Comparison of ENCODE assay signal across 8 cellular contexts in genomic region chr20:21513181-21513663, GRCh38.
DNase-seq lines count a peak whose midpoint lies in the region; ATAC-seq lines count a peak whose summit lies in the region.

No MANE protein-coding gene starts in this region.

- DNase-seq in D341Med (ENCODE audit: low spot score), result peak; percentile 43
- peak; percentile 38 for DNase-seq in HuH-7.5 (ENCODE audit: low spot score)
- peak; percentile 55 for DNase-seq in ecto neural progenitor cell (ENCODE audit: low spot score)
- peak; percentile 45 for DNase-seq in putamen (ENCODE audit: low spot score)
- no peak for DNase-seq in OCI-M1 (lab: John Stamatoyannopoulos, UW)
- DNase-seq in stimulated activated CD4-positive, alpha-beta T cell treated with anti-CD3 and anti-CD28 coated beads, Interleukin-4, amount 100 ng/mL, for 1 hour, result no peak

- ATAC-seq in GM18909 (IDR thresholded peaks at IDR 0.05; ENCODE audit: poor library complexity, unreplicated experiment) (no peak), GM19023 (IDR thresholded peaks at IDR 0.05; ENCODE audit: unreplicated experiment) (no peak)

Comparison
In these comparisons a context has a peak if more than half of its experiments do, and no peak if none do; other contexts are left out.
1. DNase-seq: peak in D341Med (single experiment), HuH-7.5 (single experiment), ecto neural progenitor cell (single experiment) and putamen (single experiment); none in OCI-M1 (single experiment) and stimulated activated CD4-positive, alpha-beta T cell treated with anti-CD3 and anti-CD28 coated beads, Interleukin-4, amount 100 ng/mL, for 1 hour (single experiment).